Comparison of ENCODE assay signal across 8 cellular contexts in genomic region chr1:225809842-225810578, GRCh38. TPM values are rescaled to one million over a fixed set of nuclear protein-coding genes. Genes with fewer than 3 reads are reported as not detected.
DNase-seq lines count a peak whose midpoint lies in the region; ATAC-seq and TF ChIP-seq lines count a peak whose summit lies in the region.

Gene EPHX1, plus strand, starts transcription at chr1:225810124. Its CDS starts 18,606 bp downstream, at chr1:225828730.

- H3K9me3 ChIP-seq in BE2C (no peaks in the 10 kb centered on the region), lung (ENCODE audit: control insufficient read depth in 2 of 2, insufficient read depth in 1 of 2, low read length in 1 of 2) (no peaks in the 10 kb centered on the region)

- 1% methylated on average over 72 to 80 of the region's 80 CpGs for WGBS in lung, 2 donors

- TF ChIP-seq CTCF in BE2C (IDR thresholded peaks at IDR 0.05; ENCODE audit: low read depth, low read length) (peak; percentile 32), lung (IDR thresholded peaks at IDR 0.05; ENCODE audit: control extremely low read depth, extremely low read depth) (no peak)

- H3K4me1 ChIP-seq in BE2C (peaks cover 5% of the 10 kb centered on the region), lung (ENCODE audit: control insufficient read depth in 2 of 2, insufficient read depth in 2 of 2, low read length in 2 of 2) (peaks cover 0 to 27% of the 10 kb centered on the region in 2 donors)

- DNase-seq in BE2C, result peak; percentile 92
- DNase-seq in NCI-H510A (lab: John Stamatoyannopoulos, UW), result peak; percentile 77
- DNase-seq in activated CD4-positive, alpha-beta T cell treated with anti-CD3 and anti-CD28 coated beads, Interleukin-2, amount 50 U/mL, for 48 hours, result peak; percentile 84 to 89
- peak; percentile 92 for DNase-seq in ecto neural progenitor cell (ENCODE audit: low spot score)
- DNase-seq in lung (ENCODE audit: low spot score), result peak; percentile 89
- DNase-seq in stimulated activated CD4-positive, alpha-beta T cell treated with anti-CD3 and anti-CD28 coated beads, TNF-alpha, amount 100 ng/mL, for 24 hours (ENCODE audit: low read depth in 3 of 3), result peak; percentile 49 to 82 (median 55)

- no peaks in the 10 kb centered on the region for H3K36me3 ChIP-seq in BE2C
- H3K36me3 ChIP-seq in lung (ENCODE audit: control insufficient read depth in 2 of 2, insufficient read depth in 2 of 2, low read length in 2 of 2), result no peaks in the 10 kb centered on the region

- H3K4me3 ChIP-seq in BE2C (ENCODE audit: low read depth, low read length) (peak within 1 kb of the TSS; percentile 65), lung (peak within 1 kb of the TSS; percentile 73)

- ATAC-seq in GM19035 (IDR thresholded peaks at IDR 0.05; ENCODE audit: unreplicated experiment) (peak; percentile 96), HG03342 (IDR thresholded peaks at IDR 0.05; ENCODE audit: unreplicated experiment) (peak; percentile 95), lung (ENCODE audit: insufficient read depth, low FRiP score) (peak; percentile 87)

- H3K27me3 ChIP-seq in BE2C, result no peaks in the 10 kb centered on the region
- H3K27me3 ChIP-seq in lung (ENCODE audit: control insufficient read depth, insufficient read depth), result no peaks in the 10 kb centered on the region

- H3K27ac ChIP-seq in lung (ENCODE audit: low read depth in 1 of 2, low read length in 1 of 2), result peak within 1 kb of the TSS; percentile 74 to 91

RNA-seq across cellular contexts. Expression of gene EPHX1, which starts in this region (rescaled TPM):
- 19.8 TPM for polyA plus RNA-seq in BE2C (2012; ENCODE audit: insufficient read depth, insufficient read length, low read depth)
- total RNA-seq in lung, result 100 to 1,000 TPM; 114 to 115 TPM
- 10 to 100 TPM; 31.7 to 83.1 TPM for polyA plus RNA-seq in lung

Comparison
In these comparisons a context has a peak if more than half of its experiments do, and no peak if none do; other contexts are left out.
1. Peak in every context shown above with its lines: DNase-seq, ATAC-seq, H3K4me3 ChIP-seq and H3K27ac ChIP-seq.